8 cellular contexts compared by ENCODE assay signal in genomic region chr19:43474986-43475705, GRCh38. TPM values are rescaled to one million over a fixed set of nuclear protein-coding genes. Genes with fewer than 3 reads are reported as not detected.
DNase-seq lines count a peak whose midpoint lies in the region; ATAC-seq and TF ChIP-seq lines count a peak whose summit lies in the region.

No MANE protein-coding gene starts in this region.

- CTCF ChIA-PET in SK-N-SH (lab: Yijun Ruan, JAX): interaction anchor here (1.4 to 3.0 kb wide), 4 partner anchors 11 to 44 kb away, joined by 3 to 16 read pairs (median 12); partner anchors contain the start of gene LYPD3

- 28% methylated on average over 22 of the region's 46 CpGs for WGBS in SK-N-SH (ENCODE audit: low lambda C conversion rate)
- WGBS in gastroesophageal sphincter (ENCODE audit: low coverage in 1 of 2), 2 donors: 7 to 13% methylated on average over 7 to 8 of the region's 46 CpGs

- no peaks in the 10 kb centered on the region for H3K79me2 ChIP-seq in SK-N-SH (ENCODE audit: insufficient read depth)

- H3K9me2 ChIP-seq in SK-N-SH: no peaks in the 10 kb centered on the region

- peaks cover 7% of the 10 kb centered on the region for H3F3A ChIP-seq in SK-N-SH (replicated peaks; ENCODE audit: insufficient read depth)

- H3K4me3 ChIP-seq in HUES48 (ENCODE audit: low read depth, low read length) (peak overlapping the region; percentile 61), SK-N-SH (ENCODE audit: low read depth in 2 of 2, low read length in 1 of 2) (peak overlapping the region; percentile 18 to 35; a peak in 3 of 4 replicates), gastroesophageal sphincter (peak overlapping the region; percentile 4 to 52), neuron (ENCODE audit: low read length) (peak overlapping the region; percentile 44)

- peak overlapping the region; percentile 61 for H3K4me2 ChIP-seq in SK-N-SH

- no peaks in the 10 kb centered on the region for H3K9me3 Mint-ChIP-seq in stimulated activated naive CD8-positive, alpha-beta T cell treated with anti-CD3 and anti-CD28 coated beads, Interleukin-15, amount 100 ng/mL, for 72 hours

- H3K27ac ChIP-seq in HUES48 (ENCODE audit: low read depth, low read length) (peak overlapping the region; percentile 47), SK-N-SH (ENCODE audit: low read depth in 2 of 2, low read length in 1 of 2) (peak overlapping the region; percentile 29 to 48; a peak in 2 of 4 replicates), gastroesophageal sphincter (peak overlapping the region; percentile 35 to 89 (median 82))

- peak; percentile 97 for ATAC-seq in gastroesophageal sphincter
- ATAC-seq in stimulated activated naive CD8-positive, alpha-beta T cell treated with anti-CD3 and anti-CD28 coated beads, Interleukin-15, amount 100 ng/mL, for 72 hours: peak; percentile 90

- H3K36me3 ChIP-seq in HUES48 (ENCODE audit: control insufficient read depth, insufficient read depth, low read length): no peaks in the 10 kb centered on the region
- H3K36me3 ChIP-seq in SK-N-SH (replicated peaks in 1 of 2; ENCODE audit: control insufficient read depth in 1 of 2, insufficient read depth in 2 of 2, low read length in 1 of 2): no peaks in the 10 kb centered on the region
- H3K36me3 ChIP-seq in gastroesophageal sphincter: peaks cover 0 to 7% of the 10 kb centered on the region in 2 donors
- H3K36me3 ChIP-seq in neuron (ENCODE audit: insufficient read depth, low read length): no peaks in the 10 kb centered on the region

- TF ChIP-seq RAD21 in SK-N-SH (IDR thresholded peaks at IDR 0.05; ENCODE audit: low read length): no peak

- H3K4me1 ChIP-seq in HUES48 (ENCODE audit: control insufficient read depth, insufficient read depth, low read length) (0 out of 2 replicates have a peak, but pooled peaks cover 2% of the 10 kb centered on the region), SK-N-SH (ENCODE audit: control insufficient read depth in 1 of 2, insufficient read depth in 2 of 2, low read depth in 1 of 2, low read length in 1 of 2) (peaks cover 3 to 5% of the 10 kb centered on the region in 2 experiments; a peak in 2 of 4 replicates), gastroesophageal sphincter (peaks cover 0 to 18% (median 6%) of the 10 kb centered on the region in 3 donors), neuron (ENCODE audit: insufficient read depth, low read length) (no peaks in the 10 kb centered on the region)

- TF ChIP-seq CTCF in SK-N-SH (IDR thresholded peaks at IDR 0.05): no peak
- no peak for TF ChIP-seq CTCF in gastroesophageal sphincter (IDR thresholded peaks at IDR 0.05)

- H3K9me3 ChIP-seq in HUES48 (ENCODE audit: control insufficient read depth, insufficient read depth, low read length): no peaks in the 10 kb centered on the region
- no peaks in the 10 kb centered on the region for H3K9me3 ChIP-seq in SK-N-SH
- no peaks in the 10 kb centered on the region for H3K9me3 ChIP-seq in gastroesophageal sphincter
- no peaks in the 10 kb centered on the region for H3K9me3 ChIP-seq in neuron (ENCODE audit: low read length)

- peak overlapping the region; percentile 74 to 85 for H3K4me3 Mint-ChIP-seq in stimulated activated naive CD8-positive, alpha-beta T cell treated with anti-CD3 and anti-CD28 coated beads, Interleukin-15, amount 100 ng/mL, for 72 hours

- H3K27ac Mint-ChIP-seq in stimulated activated naive CD8-positive, alpha-beta T cell treated with anti-CD3 and anti-CD28 coated beads, Interleukin-15, amount 100 ng/mL, for 72 hours: peak overlapping the region; percentile 82 to 89

- H3K9ac ChIP-seq in HUES48 (ENCODE audit: low read depth, low read length) (no peak overlapping the region; the same call in 1 of the 2 replicates), SK-N-SH (peak overlapping the region; percentile 44)

- no peaks in the 10 kb centered on the region for H4K20me1 ChIP-seq in SK-N-SH (ENCODE audit: insufficient read depth)

- H3K27me3 Mint-ChIP-seq in stimulated activated naive CD8-positive, alpha-beta T cell treated with anti-CD3 and anti-CD28 coated beads, Interleukin-15, amount 100 ng/mL, for 72 hours: no peaks in the 10 kb centered on the region

- peaks cover 55% of the 10 kb centered on the region for H3K4me1 Mint-ChIP-seq in stimulated activated naive CD8-positive, alpha-beta T cell treated with anti-CD3 and anti-CD28 coated beads, Interleukin-15, amount 100 ng/mL, for 72 hours

- POLR2A ChIA-PET in SK-N-SH (lab: Yijun Ruan, JAX): interaction anchor here (1.2 kb wide), 1 partner anchor 11 kb away, joined by 5 read pairs; no protein-coding TSS in a partner anchor

- DNase-seq in SIG-M5 treated with dmso at 0.1 percent for 504 hours (lab: John Stamatoyannopoulos, UW; ENCODE audit: unreplicated experiment) (peak; percentile 18), SIG-M5 (lab: John Stamatoyannopoulos, UW) (no peak), SK-N-SH (peak; percentile 99)
- DNase-seq in activated naive CD4-positive, alpha-beta T cell treated with anti-CD3 and anti-CD28 coated beads, Interleukin-2, amount 50 U/mL, for 16 hours: peak; percentile 96
- peak; percentile 90 to 92 for DNase-seq in stimulated activated naive CD8-positive, alpha-beta T cell treated with anti-CD3 and anti-CD28 coated beads, Interleukin-15, amount 100 ng/mL, for 72 hours

- H2AFZ ChIP-seq in SK-N-SH (ENCODE audit: low read depth) (peak overlapping the region; percentile 86), neuron (ENCODE audit: low read depth, low read length) (peak overlapping the region; percentile 12)

- H3K27me3 ChIP-seq in HUES48 (ENCODE audit: control insufficient read depth, insufficient read depth, low read length): no peaks in the 10 kb centered on the region
- no peaks in the 10 kb centered on the region for H3K27me3 ChIP-seq in SK-N-SH (ENCODE audit: insufficient read depth)
- H3K27me3 ChIP-seq in gastroesophageal sphincter: no peaks in the 10 kb centered on the region
- H3K27me3 ChIP-seq in neuron (ENCODE audit: insufficient read depth, low read length): no peaks in the 10 kb centered on the region

- no peak for TF ChIP-seq EP300 in SK-N-SH (IDR thresholded peaks at IDR 0.05; ENCODE audit: borderline replicate concordance in 1 of 2, low read depth in 1 of 2, low read length in 1 of 2)
- peak; percentile 65 for TF ChIP-seq EP300 in gastroesophageal sphincter (IDR thresholded peaks at IDR 0.05)

- peak in 1 of 2 donors; percentile 22 for TF ChIP-seq POLR2A in gastroesophageal sphincter (IDR thresholded peaks at IDR 0.05)

TF ChIP-seq in SK-N-SH, 30 proteins besides CTCF, POLR2A, EP300 and RAD21:
- TF ChIP-seq YY1 (IDR thresholded peaks at IDR 0.05; ENCODE audit: low read depth): 0 out of 2 replicates have a peak, but pooled peaks have one; percentile 28
- peak; percentile 94 for TF ChIP-seq MAX (IDR thresholded peaks at IDR 0.05; ENCODE audit: low read depth)
- TF ChIP-seq SIN3A (IDR thresholded peaks at IDR 0.05; ENCODE audit: borderline replicate concordance, low read depth, low read length): peak; percentile 64
- no peak for TF ChIP-seq TEAD4 (IDR thresholded peaks at IDR 0.05; ENCODE audit: borderline replicate concordance, insufficient read depth)
- no peak for TF ChIP-seq RCOR1 (IDR thresholded peaks at IDR 0.05; ENCODE audit: low read length)
- no peak; the same call in 1 of the 2 replicates for TF ChIP-seq POLR2AphosphoS5 (IDR thresholded peaks at IDR 0.05; ENCODE audit: low read depth, low read length)
- TF ChIP-seq MXI1 (IDR thresholded peaks at IDR 0.05; ENCODE audit: low read depth, low read length): peak; percentile 93
- TF ChIP-seq NRF1 (IDR thresholded peaks at IDR 0.05; ENCODE audit: low read depth, low read length): peak; percentile 54
- TF ChIP-seq PBX3 (IDR thresholded peaks at IDR 0.05): peak; percentile 68
- TF ChIP-seq TAF1 (IDR thresholded peaks at IDR 0.05; ENCODE audit: borderline replicate concordance, low read depth, low read length): peak; percentile 13; the same call in 1 of the 2 replicates

RNA-seq across cellular contexts. Expression of gene LYPD3, which starts 9.7 kb away (rescaled TPM):
- 3.4 and 4.2 TPM in 2 replicates for polyA plus RNA-seq in SK-N-SH (2012; rRNA removed)
- 2.3 and 2.8 TPM in 2 replicates for polyA plus RNA-seq in SK-N-SH (2012; cell fraction: cytosol; rRNA removed)
- 5.4 and 7.0 TPM in 2 replicates for polyA plus RNA-seq in SK-N-SH (2012; cell fraction: nucleus; rRNA removed)
- total RNA-seq in gastroesophageal sphincter: 1 to 10 TPM in 3 of 4 donors, under 1 TPM in 1; 0.39 to 8.4 (median 2.7) TPM

RNA-seq across cellular contexts. Expression of gene PHLDB3, which starts 29.4 kb away (rescaled TPM):
- 10.9 and 15.6 TPM in 2 replicates for polyA plus RNA-seq in SK-N-SH (2012; rRNA removed)
- 8.9 and 10.8 TPM in 2 replicates for polyA plus RNA-seq in SK-N-SH (2012; cell fraction: cytosol; rRNA removed)
- 28.8 and 35.0 TPM in 2 replicates for polyA plus RNA-seq in SK-N-SH (2012; cell fraction: nucleus; rRNA removed)
- total RNA-seq in gastroesophageal sphincter: 10 to 100 TPM in 3 of 4 donors, 1 to 10 TPM in 1; 8.8 to 38.1 (median 14.9) TPM

RNA-seq across cellular contexts. Expression of gene ETHE1, which starts 51.9 kb away (rescaled TPM):
- polyA plus RNA-seq in SK-N-SH (2012; rRNA removed): 74.9 and 86.2 TPM in 2 replicates
- 44.9 and 58.7 TPM in 2 replicates for polyA plus RNA-seq in SK-N-SH (2012; cell fraction: cytosol; rRNA removed)
- 41.3 and 44.5 TPM in 2 replicates for polyA plus RNA-seq in SK-N-SH (2012; cell fraction: nucleus; rRNA removed)
- 10 to 100 TPM; 33.3 to 55.9 (median 52.3) TPM for total RNA-seq in gastroesophageal sphincter

RNA-seq across cellular contexts. Expression of gene ZNF575, which starts 57.8 kb away (rescaled TPM):
- polyA plus RNA-seq in SK-N-SH (2012; rRNA removed): 0.31 and 1.0 TPM in 2 replicates
- polyA plus RNA-seq in SK-N-SH (2012; cell fraction: cytosol; rRNA removed): 0.46 and 0.85 TPM in 2 replicates
- 1.9 and 3.7 TPM in 2 replicates for polyA plus RNA-seq in SK-N-SH (2012; cell fraction: nucleus; rRNA removed)
- 1 to 10 TPM in 1 of 4 donors, under 1 TPM in 1, not detected in 2; 0.66 to 3.3 TPM for total RNA-seq in gastroesophageal sphincter
